ENCODE assay signal across 9 cellular contexts in genomic region chr9:137169764-137170460, GRCh38. TPM values are rescaled to one million over a fixed set of nuclear protein-coding genes. Genes with fewer than 3 reads are reported as not detected.
DNase-seq lines count a peak whose midpoint lies in the region; ATAC-seq and TF ChIP-seq lines count a peak whose summit lies in the region.
"Had no signal": no experiment of that assay in that cellular context is flagged by ENCODE, and none has a peak within 500 bp of the region (broad histone marks: within the 10 kb centered on the region; RNA-seq: fewer than 3 reads in every experiment).

LRRC26 (minus strand) TSS chr9:137170051; CDS start chr9:137169943, 108 bp downstream.

- H3K18ac ChIP-seq in H9 (ENCODE audit: insufficient read length, low read depth, low read length) = no peak within 1 kb of the TSS

- no peak within 1 kb of the TSS for H2BK20ac ChIP-seq in H9 (ENCODE audit: low read depth, low read length, poor library complexity, severe bottlenecking)

- no peak within 1 kb of the TSS for H3K4ac ChIP-seq in H9 (ENCODE audit: low read depth, low read length)

- DNase-seq in H9 (no peak), SK-N-MC (ENCODE audit: low read depth, low spot score) (no peak), iPS DF 6.9 (ENCODE audit: low read depth, low spot score) (no peak), dedifferentiated amniotic fluid mesenchymal stem cell (ENCODE audit: extremely low spot score) (no peak), SIG-M5 (lab: John Stamatoyannopoulos, UW) (no peak)

- H3K27ac Mint-ChIP-seq in H9 = no peak within 1 kb of the TSS; a peak in 1 of 7 replicates

- H3K4me2 ChIP-seq in H9 (ENCODE audit: insufficient read depth, insufficient read length, low read length) = peak within 1 kb of the TSS; percentile 68

- no peak within 1 kb of the TSS for H2BK5ac ChIP-seq in H9 (ENCODE audit: insufficient read length, low read length)

- no peaks in the 10 kb centered on the region for H3K79me1 ChIP-seq in H9 (ENCODE audit: insufficient read depth, low read depth, low read length, poor library complexity, severe bottlenecking)

- H4K91ac ChIP-seq in H9 (ENCODE audit: insufficient read length, low read depth, low read length) = no peak within 1 kb of the TSS

- peaks cover 4% of the 10 kb centered on the region for H3K23me2 ChIP-seq in H9 (ENCODE audit: insufficient read length, low read depth, low read length, poor library complexity, severe bottlenecking)

- H3K4me1 ChIP-seq in H9 (ENCODE audit: insufficient read depth, low read length) (no peaks in the 10 kb centered on the region), iPS DF 6.9 (ENCODE audit: control insufficient read depth, insufficient read depth, low read length) (peaks cover 7% of the 10 kb centered on the region)

- H3K9ac ChIP-seq in H9 (ENCODE audit: extremely low read depth, insufficient read length, low read length) = no peak within 1 kb of the TSS
- H3K9ac ChIP-seq in SK-N-MC (ENCODE audit: insufficient read length) = no peak within 1 kb of the TSS

- peak within 1 kb of the TSS; percentile 61 to 80 for H3K4me3 Mint-ChIP-seq in H9

- no peak for TF ChIP-seq CTCF in H9 (conservative IDR thresholded peaks at IDR 0.05)

- H3K27me3 ChIP-seq in H9 (ENCODE audit: insufficient read depth, low read length) (peaks cover 35% of the 10 kb centered on the region; the same call in 1 of the 2 replicates), iPS DF 6.9 (ENCODE audit: control insufficient read depth, insufficient read depth, low read length) (peaks cover 35% of the 10 kb centered on the region)

- H3K23ac ChIP-seq in H9 (ENCODE audit: insufficient read length, low read depth, low read length) = no peak within 1 kb of the TSS

- peaks cover 86% of the 10 kb centered on the region for H3K27me3 Mint-ChIP-seq in H9 (ENCODE audit: low read depth)

- peak within 1 kb of the TSS; percentile 22; the same call in 1 of the 2 replicates for H3K4me3 ChIP-seq in SK-N-MC
- peak within 1 kb of the TSS; percentile 35 for H3K4me3 ChIP-seq in iPS DF 6.9 (ENCODE audit: low read length)
- peak within 1 kb of the TSS in 5 of 7 experiments; percentile 2 to 34 (median 21) for H3K4me3 ChIP-seq in skin epidermis

- H2BK120ac ChIP-seq in H9 (ENCODE audit: low read depth, low read length, poor library complexity, severe bottlenecking) = no peak within 1 kb of the TSS

- H3K27ac ChIP-seq in H9 (ENCODE audit: insufficient read length, low read depth, low read length) = no peak within 1 kb of the TSS
- H3K27ac ChIP-seq in SK-N-MC = no peak within 1 kb of the TSS
- no peak within 1 kb of the TSS for H3K27ac ChIP-seq in iPS DF 6.9 (ENCODE audit: low read length)
- H3K27ac ChIP-seq in skin epidermis = peak within 1 kb of the TSS in 2 of 21 experiments; percentile 35 to 46

- no peak within 1 kb of the TSS for H3K14ac ChIP-seq in H9 (ENCODE audit: insufficient read depth, low read length)

- H3K56ac ChIP-seq in H9 (ENCODE audit: insufficient read length, low read depth, low read length) = no peak within 1 kb of the TSS

- H3T11ph ChIP-seq in H9 (ENCODE audit: low read length) = no peak within 1 kb of the TSS

- H2BK12ac ChIP-seq in H9 (ENCODE audit: insufficient read length, low read depth, low read length) = no peak within 1 kb of the TSS

- no CpG with 5 or more reads among the region's 57 CpGs for WGBS in H9 (ENCODE audit: extremely low coverage, insufficient read length, low lambda C conversion rate)
- WGBS in iPS DF 6.9 (ENCODE audit: insufficient coverage, insufficient read length) = no CpG with 5 or more reads among the region's 57 CpGs

- H4K8ac ChIP-seq in H9 (replicated peaks; ENCODE audit: insufficient read length, low read depth, low read length) = no peak within 1 kb of the TSS

- H3K9me3 ChIP-seq in H9 (ENCODE audit: control insufficient read depth, low read depth, low read length) = no peaks in the 10 kb centered on the region
- H3K9me3 ChIP-seq in SK-N-MC (ENCODE audit: low read depth, low read length) = no peaks in the 10 kb centered on the region
- H3K9me3 ChIP-seq in iPS DF 6.9 (ENCODE audit: control insufficient read depth, insufficient read depth, low read length) = no peaks in the 10 kb centered on the region

- H3K79me2 ChIP-seq in H9 (ENCODE audit: insufficient read depth, low read length) = no peaks in the 10 kb centered on the region

- H3K36me3 Mint-ChIP-seq in H9 (ENCODE audit: insufficient read depth in 1 of 3, low read depth in 3 of 3) = no peaks in the 10 kb centered on the region

- H3K4me1 Mint-ChIP-seq in H9 = peaks cover 3 to 6% of the 10 kb centered on the region in 2 experiments

- H4K5ac ChIP-seq in H9 (ENCODE audit: insufficient read length, low read depth, low read length) = no peak within 1 kb of the TSS

- no peak within 1 kb of the TSS for H2AK5ac ChIP-seq in H9 (ENCODE audit: insufficient read length, low read length)

- H3K9me3 Mint-ChIP-seq in H9 = no peaks in the 10 kb centered on the region

- no peak within 1 kb of the TSS; the same call in 1 of the 2 replicates for H2BK15ac ChIP-seq in H9 (ENCODE audit: low read depth, low read length)

- H2AFZ ChIP-seq in H9 (ENCODE audit: low read length) = no peak within 1 kb of the TSS

- H3K36me3 ChIP-seq in SK-N-MC (ENCODE audit: insufficient read depth, low read length) (no peaks in the 10 kb centered on the region), iPS DF 6.9 (ENCODE audit: control insufficient read depth, insufficient read depth, low read length) (no peaks in the 10 kb centered on the region)

- ATAC-seq in GM21786 (IDR thresholded peaks at IDR 0.05; ENCODE audit: unreplicated experiment) (no peak), HG03354 (IDR thresholded peaks at IDR 0.05; ENCODE audit: poor library complexity, severe bottlenecking, unreplicated experiment) (no peak)

- no peaks in the 10 kb centered on the region for H4K20me1 ChIP-seq in H9 (ENCODE audit: control insufficient read depth, insufficient read depth, insufficient read length)

RNA-seq across cellular contexts. Expression of gene LRRC26, which starts in this region (rescaled TPM):
- total RNA-seq in H9 (2021) = 0.55 and 0.96 TPM in 2 replicates
- total RNA-seq: RPMI7951 had no signal
